Comparison of ENCODE assay signal across 1 cellular context in the genomic region with DNA sequence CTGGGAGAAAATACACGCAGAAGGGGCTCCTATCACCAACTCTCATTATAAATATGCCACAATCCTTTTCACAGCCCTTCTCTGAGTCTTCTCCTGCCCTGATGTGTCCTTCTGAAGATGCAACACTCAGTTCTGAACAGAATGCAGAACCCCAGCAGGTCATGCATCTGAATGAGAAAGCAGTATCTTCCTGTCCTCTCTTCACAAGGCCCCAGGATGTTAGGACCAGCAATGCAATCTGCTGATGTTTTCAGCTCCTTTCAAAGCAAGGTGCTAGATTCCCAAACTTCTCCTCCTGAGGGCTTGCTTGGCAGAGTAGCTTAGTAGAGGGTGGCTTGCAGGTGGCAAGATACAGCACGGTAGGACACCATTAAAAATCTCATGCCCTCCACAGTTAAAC.
TF ChIP-seq lines count a peak whose summit lies in the region.

No MANE protein-coding gene starts in this region.

TF ChIP-seq in IMR-90, 13 proteins besides CTCF, POLR2A, EP300 and RAD21:
- no peak for TF ChIP-seq MXI1 (IDR thresholded peaks at IDR 0.05; ENCODE audit: borderline replicate concordance, low read depth, low read length)
- TF ChIP-seq, protein P1, sequence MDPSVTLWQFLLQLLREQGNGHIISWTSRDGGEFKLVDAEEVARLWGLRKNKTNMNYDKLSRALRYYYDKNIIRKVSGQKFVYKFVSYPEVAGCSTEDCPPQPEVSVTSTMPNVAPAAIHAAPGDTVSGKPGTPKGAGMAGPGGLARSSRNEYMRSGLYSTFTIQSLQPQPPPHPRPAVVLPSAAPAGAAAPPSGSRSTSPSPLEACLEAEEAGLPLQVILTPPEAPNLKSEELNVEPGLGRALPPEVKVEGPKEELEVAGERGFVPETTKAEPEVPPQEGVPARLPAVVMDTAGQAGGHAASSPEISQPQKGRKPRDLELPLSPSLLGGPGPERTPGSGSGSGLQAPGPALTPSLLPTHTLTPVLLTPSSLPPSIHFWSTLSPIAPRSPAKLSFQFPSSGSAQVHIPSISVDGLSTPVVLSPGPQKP (IDR thresholded peaks at IDR 0.05; ENCODE audit: borderline replicate concordance, low read depth, low read length): no peak
- TF ChIP-seq CEBPB (IDR thresholded peaks at IDR 0.05; ENCODE audit: low read depth, low read length): no peak
- TF ChIP-seq RCOR1 (IDR thresholded peaks at IDR 0.05; ENCODE audit: insufficient replicate concordance, low read length): no peak
- no peak for TF ChIP-seq BHLHE40 (IDR thresholded peaks at IDR 0.05; ENCODE audit: low read depth, low read length)
- TF ChIP-seq, protein P2, sequence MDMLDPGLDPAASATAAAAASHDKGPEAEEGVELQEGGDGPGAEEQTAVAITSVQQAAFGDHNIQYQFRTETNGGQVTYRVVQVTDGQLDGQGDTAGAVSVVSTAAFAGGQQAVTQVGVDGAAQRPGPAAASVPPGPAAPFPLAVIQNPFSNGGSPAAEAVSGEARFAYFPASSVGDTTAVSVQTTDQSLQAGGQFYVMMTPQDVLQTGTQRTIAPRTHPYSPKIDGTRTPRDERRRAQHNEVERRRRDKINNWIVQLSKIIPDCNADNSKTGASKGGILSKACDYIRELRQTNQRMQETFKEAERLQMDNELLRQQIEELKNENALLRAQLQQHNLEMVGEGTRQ (IDR thresholded peaks at IDR 0.05; ENCODE audit: low read depth, low read length): no peak
